Comparison of ENCODE assay signal across 30 cellular contexts in genomic region chr6:154917941-154918340, GRCh38.
"Had no signal": no experiment of that assay in that cellular context is flagged by ENCODE, and none has a peak within 500 bp of the region (broad histone marks: within the 10 kb centered on the region; RNA-seq: fewer than 3 reads in every experiment).

No MANE protein-coding gene starts in this region.

- H3K4me1 ChIP-seq: ascending aorta, breast epithelium, colonic mucosa, esophagus squamous epithelium, gastroesophageal sphincter had no signal

- H3K9me3 Mint-ChIP-seq: activated CD4-positive, alpha-beta memory T cell treated with anti-CD3 and anti-CD28 coated beads, Interleukin-2, amount 10 ng/mL, durations not matched to agents 7 days and 5 days; activated CD4-positive, alpha-beta T cell treated with anti-CD3 and anti-CD28 coated beads, Interleukin-2, amount 10 ng/mL, durations not matched to agents 7 days and 5 days; activated naive CD4-positive, alpha-beta T cell treated with anti-CD3 and anti-CD28 coated beads, Interleukin-2, amount 10 ng/mL, durations not matched to agents 7 days and 5 days; activated naive CD4-positive, alpha-beta T cell treated with anti-CD3 and anti-CD28 coated beads, Interleukin-2, amount 50 U/mL, for 72 hours; activated naive CD8-positive, alpha-beta T cell treated with anti-CD3 and anti-CD28 coated beads, Interleukin-2, amount 10 ng/mL, durations not matched to agents 7 days and 5 days; activated T-cell treated with anti-CD3 and anti-CD28 coated beads, Interleukin-2, amount 50 U/mL, for 24 hours; activated T-cell treated with anti-CD3 and anti-CD28 coated beads, Interleukin-2, amount 50 U/mL, for 72 hours; brain; dendritic cell treated with granulocyte-macrophage colony-stimulating factor and Interleukin-4, amounts not matched to agents 40 ng/mL and 50 ng/mL, for 4 days; effector memory CD8-positive, alpha-beta T cell had no signal

- H3K9me3 ChIP-seq: ascending aorta, breast epithelium, colonic mucosa, esophagus squamous epithelium, gastroesophageal sphincter had no signal

- H3K27me3 Mint-ChIP-seq: activated CD4-positive, alpha-beta memory T cell treated with anti-CD3 and anti-CD28 coated beads, Interleukin-2, amount 10 ng/mL, durations not matched to agents 7 days and 5 days; activated CD4-positive, alpha-beta T cell treated with anti-CD3 and anti-CD28 coated beads, Interleukin-2, amount 10 ng/mL, durations not matched to agents 7 days and 5 days; activated naive CD4-positive, alpha-beta T cell treated with anti-CD3 and anti-CD28 coated beads, Interleukin-2, amount 10 ng/mL, durations not matched to agents 7 days and 5 days; activated naive CD8-positive, alpha-beta T cell treated with anti-CD3 and anti-CD28 coated beads, Interleukin-2, amount 10 ng/mL, durations not matched to agents 7 days and 5 days; activated T-cell treated with anti-CD3 and anti-CD28 coated beads, Interleukin-2, amount 50 U/mL, for 24 hours; brain; dendritic cell treated with granulocyte-macrophage colony-stimulating factor and Interleukin-4, amounts not matched to agents 40 ng/mL and 50 ng/mL, for 4 days; effector memory CD8-positive, alpha-beta T cell had no signal

- H3K36me3 Mint-ChIP-seq: activated naive CD4-positive, alpha-beta T cell treated with anti-CD3 and anti-CD28 coated beads, Interleukin-2, amount 10 ng/mL, durations not matched to agents 7 days and 5 days; activated naive CD4-positive, alpha-beta T cell treated with anti-CD3 and anti-CD28 coated beads, Interleukin-2, amount 50 U/mL, for 72 hours; activated naive CD8-positive, alpha-beta T cell treated with anti-CD3 and anti-CD28 coated beads, Interleukin-2, amount 10 ng/mL, durations not matched to agents 7 days and 5 days; brain had no signal

- H3K36me3 ChIP-seq: ascending aorta, breast epithelium, cardiac muscle cell, colonic mucosa, esophagus squamous epithelium, gastroesophageal sphincter had no signal

- H3K4me3 ChIP-seq: ascending aorta, breast epithelium, cardiac muscle cell, colonic mucosa, dorsolateral prefrontal cortex, esophagus squamous epithelium, gastroesophageal sphincter had no signal

- H3K27ac ChIP-seq: ascending aorta, breast epithelium, cardiac muscle cell, colonic mucosa, dorsolateral prefrontal cortex, epithelial cell of prostate, esophagus squamous epithelium, gastroesophageal sphincter had no signal

- H3K4me3 Mint-ChIP-seq: activated CD4-positive, alpha-beta memory T cell treated with anti-CD3 and anti-CD28 coated beads, Interleukin-2, amount 10 ng/mL, durations not matched to agents 7 days and 5 days; activated CD4-positive, alpha-beta T cell treated with anti-CD3 and anti-CD28 coated beads, Interleukin-2, amount 10 ng/mL, durations not matched to agents 7 days and 5 days; activated naive CD4-positive, alpha-beta T cell treated with anti-CD3 and anti-CD28 coated beads, Interleukin-2, amount 10 ng/mL, durations not matched to agents 7 days and 5 days; activated naive CD8-positive, alpha-beta T cell treated with anti-CD3 and anti-CD28 coated beads, Interleukin-2, amount 10 ng/mL, durations not matched to agents 7 days and 5 days; activated T-cell treated with anti-CD3 and anti-CD28 coated beads, Interleukin-2, amount 50 U/mL, for 24 hours; activated T-cell treated with anti-CD3 and anti-CD28 coated beads, Interleukin-2, amount 50 U/mL, for 72 hours; brain; dendritic cell treated with granulocyte-macrophage colony-stimulating factor and Interleukin-4, amounts not matched to agents 40 ng/mL and 50 ng/mL, for 4 days; effector memory CD8-positive, alpha-beta T cell had no signal

- DNase-seq: activated CD4-positive, alpha-beta memory T cell treated with anti-CD3 and anti-CD28 coated beads, Interleukin-2, amount 10 ng/mL, durations not matched to agents 7 days and 5 days; activated CD4-positive, alpha-beta T cell treated with anti-CD3 and anti-CD28 coated beads for 1 hour; activated CD4-positive, alpha-beta T cell treated with anti-CD3 and anti-CD28 coated beads for 4 hours; activated CD4-positive, alpha-beta T cell treated with anti-CD3 and anti-CD28 coated beads, Interleukin-2, amount 10 ng/mL, durations not matched to agents 7 days and 5 days; activated CD4-positive, alpha-beta T cell treated with anti-CD3 and anti-CD28 coated beads, Interleukin-2, amount 50 U/mL, for 4 hours; activated CD8-positive, alpha-beta memory T cell treated with anti-CD3 and anti-CD28 coated beads, Interleukin-2, amount 50 U/mL, for 48 hours; activated gamma-delta T cell; activated naive CD4-positive, alpha-beta T cell; activated naive CD4-positive, alpha-beta T cell treated with anti-CD3 and anti-CD28 coated beads, Interleukin-2, amount 10 ng/mL, durations not matched to agents 7 days and 5 days; activated naive CD8-positive, alpha-beta T cell treated with anti-CD3 and anti-CD28 coated beads, Interleukin-2, amount 10 ng/mL, durations not matched to agents 7 days and 5 days; activated T-cell treated with anti-CD3 and anti-CD28 coated beads for 4 hours; activated T-cell treated with anti-CD3 and anti-CD28 coated beads, Interleukin-2, amount 50 U/mL, for 24 hours; activated T-cell treated with anti-CD3 and anti-CD28 coated beads, Interleukin-2, amount 50 U/mL, for 72 hours; central memory CD4-positive, alpha-beta T cell; cerebellar nuclear complex; colonic mucosa; dorsolateral prefrontal cortex; effector CD4-positive, alpha-beta T cell; effector memory CD8-positive, alpha-beta T cell; esophagus squamous epithelium; foreskin melanocyte; T-helper 2 cell had no signal

- H3K27me3 ChIP-seq: ascending aorta, breast epithelium, colonic mucosa, dorsolateral prefrontal cortex, esophagus squamous epithelium, gastroesophageal sphincter had no signal

- H3K27ac Mint-ChIP-seq: activated CD4-positive, alpha-beta memory T cell treated with anti-CD3 and anti-CD28 coated beads, Interleukin-2, amount 10 ng/mL, durations not matched to agents 7 days and 5 days; activated CD4-positive, alpha-beta T cell treated with anti-CD3 and anti-CD28 coated beads, Interleukin-2, amount 10 ng/mL, durations not matched to agents 7 days and 5 days; activated naive CD4-positive, alpha-beta T cell treated with anti-CD3 and anti-CD28 coated beads, Interleukin-2, amount 10 ng/mL, durations not matched to agents 7 days and 5 days; activated naive CD4-positive, alpha-beta T cell treated with anti-CD3 and anti-CD28 coated beads, Interleukin-2, amount 50 U/mL, for 72 hours; activated naive CD8-positive, alpha-beta T cell treated with anti-CD3 and anti-CD28 coated beads, Interleukin-2, amount 10 ng/mL, durations not matched to agents 7 days and 5 days; activated T-cell treated with anti-CD3 and anti-CD28 coated beads, Interleukin-2, amount 50 U/mL, for 24 hours; activated T-cell treated with anti-CD3 and anti-CD28 coated beads, Interleukin-2, amount 50 U/mL, for 72 hours; dendritic cell treated with granulocyte-macrophage colony-stimulating factor and Interleukin-4, amounts not matched to agents 40 ng/mL and 50 ng/mL, for 4 days had no signal

- ATAC-seq: activated naive CD4-positive, alpha-beta T cell treated with anti-CD3 and anti-CD28 coated beads, Interleukin-2, amount 50 U/mL, for 72 hours; activated T-cell treated with anti-CD3 and anti-CD28 coated beads, Interleukin-2, amount 50 U/mL, for 72 hours; effector memory CD8-positive, alpha-beta T cell; gastroesophageal sphincter had no signal
